ENCODE assay signal across 28 cellular contexts in genomic region chr5:169127431-169127830, GRCh38.
"Had no signal": no experiment of that assay in that cellular context is flagged by ENCODE, and none has a peak within 500 bp of the region (broad histone marks: within the 10 kb centered on the region; RNA-seq: fewer than 3 reads in every experiment).

No MANE protein-coding gene starts in this region.

- H3K27ac Mint-ChIP-seq: activated CD4-positive, alpha-beta T cell treated with anti-CD3 and anti-CD28 coated beads, Interleukin-2, amount 10 ng/mL, durations not matched to agents 7 days and 5 days; activated naive CD4-positive, alpha-beta T cell treated with anti-CD3 and anti-CD28 coated beads, Interleukin-2, amount 10 ng/mL, durations not matched to agents 7 days and 5 days; activated naive CD8-positive, alpha-beta T cell; activated naive CD8-positive, alpha-beta T cell treated with anti-CD3 and anti-CD28 coated beads, Interleukin-2, amount 50 U/mL, for 24 hours; brain had no signal

- H3K9me3 Mint-ChIP-seq: activated CD4-positive, alpha-beta T cell treated with anti-CD3 and anti-CD28 coated beads, Interleukin-2, amount 10 ng/mL, durations not matched to agents 7 days and 5 days; activated naive CD4-positive, alpha-beta T cell treated with anti-CD3 and anti-CD28 coated beads, Interleukin-2, amount 10 ng/mL, durations not matched to agents 7 days and 5 days; activated naive CD8-positive, alpha-beta T cell treated with anti-CD3 and anti-CD28 coated beads, Interleukin-2, amount 50 U/mL, for 24 hours had no signal

- H3K27me3 Mint-ChIP-seq: activated CD4-positive, alpha-beta T cell treated with anti-CD3 and anti-CD28 coated beads, Interleukin-2, amount 10 ng/mL, durations not matched to agents 7 days and 5 days; activated naive CD8-positive, alpha-beta T cell; brain had no signal

- H3K4me3 Mint-ChIP-seq: activated CD4-positive, alpha-beta T cell treated with anti-CD3 and anti-CD28 coated beads, Interleukin-2, amount 10 ng/mL, durations not matched to agents 7 days and 5 days; activated naive CD4-positive, alpha-beta T cell treated with anti-CD3 and anti-CD28 coated beads, Interleukin-2, amount 10 ng/mL, durations not matched to agents 7 days and 5 days; activated naive CD8-positive, alpha-beta T cell; activated naive CD8-positive, alpha-beta T cell treated with anti-CD3 and anti-CD28 coated beads, Interleukin-2, amount 50 U/mL, for 24 hours; brain had no signal

- H3K36me3 Mint-ChIP-seq: activated naive CD4-positive, alpha-beta T cell treated with anti-CD3 and anti-CD28 coated beads, Interleukin-2, amount 10 ng/mL, durations not matched to agents 7 days and 5 days; activated naive CD8-positive, alpha-beta T cell; brain had no signal

- H3K36me3 ChIP-seq: WERI-Rb-1 had no signal

- ATAC-seq: activated naive CD8-positive, alpha-beta T cell treated with anti-CD3 and anti-CD28 coated beads, Interleukin-2, amount 50 U/mL, for 24 hours had no signal

- H3K4me1 Mint-ChIP-seq: activated CD4-positive, alpha-beta T cell treated with anti-CD3 and anti-CD28 coated beads, Interleukin-2, amount 10 ng/mL, durations not matched to agents 7 days and 5 days; activated naive CD4-positive, alpha-beta T cell treated with anti-CD3 and anti-CD28 coated beads, Interleukin-2, amount 10 ng/mL, durations not matched to agents 7 days and 5 days; activated naive CD8-positive, alpha-beta T cell treated with anti-CD3 and anti-CD28 coated beads, Interleukin-2, amount 50 U/mL, for 24 hours had no signal

- DNase-seq: activated CD4-positive, alpha-beta T cell treated with anti-CD3 and anti-CD28 coated beads, Interleukin-2, amount 10 ng/mL, durations not matched to agents 7 days and 5 days; activated CD4-positive, alpha-beta T cell treated with anti-CD3 and anti-CD28 coated beads, Interleukin-2, amount 50 U/mL, for 48 hours; activated CD8-positive, alpha-beta memory T cell treated with anti-CD3 and anti-CD28 coated beads, Interleukin-2, amount 50 U/mL, for 4 hours; activated effector memory CD4-positive, alpha-beta T cell treated with Interleukin-2 at 50 U/mL for 16 hours; activated naive CD4-positive, alpha-beta T cell treated with anti-CD3 and anti-CD28 coated beads, Interleukin-2, amount 10 ng/mL, durations not matched to agents 7 days and 5 days; activated naive CD8-positive, alpha-beta T cell treated with anti-CD3 and anti-CD28 coated beads, Interleukin-2, amount 50 U/mL, for 24 hours; activated T-cell treated with anti-CD3 and anti-CD28 coated beads for 4 hours; activated T-cell treated with anti-CD3 and anti-CD28 coated beads, Interleukin-2, amount 50 U/mL, for 48 hours; anterior cingulate cortex; central memory CD4-positive, alpha-beta T cell; Karpas-422; KBM-7; MV-4-11; NCI-H1092; NCI-H1436 treated with DMSO at 0.1 percent for 48 hours; NCI-H1694 treated with DMSO at 0.1 percent for 48 hours; NCI-H2029; NCI-H345; NCI-H524 treated with DMSO at 0.1 percent for 48 hours; NCI-H748 treated with DMSO at 0.1 percent for 48 hours; OCI-M1; Right ventricle myocardium superior; SW 1271; T-helper 1 cell; T-helper 2 cell; WERI-Rb-1 had no signal

- H3K27ac ChIP-seq: WERI-Rb-1 had no signal
